Comparison of ENCODE assay signal across 23 cellular contexts in the genomic region with DNA sequence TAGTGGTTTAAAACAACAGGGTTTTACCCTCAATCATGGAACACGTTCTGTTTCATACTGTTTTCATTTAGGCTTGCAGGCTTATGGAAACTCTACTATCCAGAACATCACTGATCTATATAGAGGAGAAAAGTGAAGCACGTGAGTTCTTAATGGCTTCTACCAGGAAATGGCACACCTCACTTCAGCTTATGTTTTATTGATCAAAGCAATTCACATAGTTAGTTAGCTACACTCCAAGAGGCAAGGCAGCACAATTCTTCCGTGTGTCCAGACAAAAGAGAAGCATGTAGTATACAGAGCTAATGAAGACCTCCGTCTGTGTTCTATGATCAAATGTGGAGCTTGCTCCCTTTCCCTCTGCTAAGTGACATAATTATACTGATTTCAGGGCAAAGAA.
"Had no signal": no experiment of that assay in that cellular context is flagged by ENCODE, and none has a peak within 500 bp of the region (broad histone marks: within the 10 kb centered on the region; RNA-seq: fewer than 3 reads in every experiment).

No MANE protein-coding gene starts in this region.

- H3K9me3 ChIP-seq: gastrocnemius medialis, left lung, psoas muscle, sigmoid colon, tibial artery, upper lobe of left lung had no signal

- H3K27ac Mint-ChIP-seq: endodermal cell; mesothelial cell of epicardium; naive thymus-derived CD8-positive, alpha-beta T cell; nephron progenitor cell had no signal

- H3K36me3 ChIP-seq: gastrocnemius medialis, left lung, sigmoid colon, spleen, tibial artery, upper lobe of left lung had no signal

- H3K27ac ChIP-seq: dorsolateral prefrontal cortex, epithelial cell of prostate, gastrocnemius medialis, left lung, psoas muscle, sigmoid colon, spleen, tibial artery had no signal

- H3K4me1 Mint-ChIP-seq: endodermal cell had no signal

- H3K27me3 Mint-ChIP-seq: naive thymus-derived CD8-positive, alpha-beta T cell; stimulated activated naive CD8-positive, alpha-beta T cell treated with anti-CD3 and anti-CD28 coated beads, Interleukin-15, amount 100 ng/mL, for 72 hours had no signal

- DNase-seq: cerebellar nuclear complex; dorsolateral prefrontal cortex; effector CD4-positive, alpha-beta T cell; endodermal cell; gastrocnemius medialis; head of caudate nucleus; kidney; left lung; mesenchymal stem cell; naive thymus-derived CD8-positive, alpha-beta T cell; nephron progenitor cell; nucleus accumbens; posterior cingulate gyrus; psoas muscle; right cardiac atrium; sigmoid colon; spleen; stimulated activated naive CD4-positive, alpha-beta T cell; stimulated activated naive CD8-positive, alpha-beta T cell treated with anti-CD3 and anti-CD28 coated beads, Interleukin-15, amount 100 ng/mL, for 72 hours; tibial artery; upper lobe of left lung had no signal

- H3K9me3 Mint-ChIP-seq: endodermal cell; mesothelial cell of epicardium; naive thymus-derived CD8-positive, alpha-beta T cell; nephron progenitor cell; stimulated activated naive CD8-positive, alpha-beta T cell treated with anti-CD3 and anti-CD28 coated beads, Interleukin-15, amount 100 ng/mL, for 72 hours had no signal

- H3K4me1 ChIP-seq: sigmoid colon, tibial artery had no signal

- H3K36me3 Mint-ChIP-seq: mesothelial cell of epicardium; naive thymus-derived CD8-positive, alpha-beta T cell had no signal

- H3K4me3 Mint-ChIP-seq: endodermal cell; mesothelial cell of epicardium; naive thymus-derived CD8-positive, alpha-beta T cell; nephron progenitor cell; stimulated activated naive CD8-positive, alpha-beta T cell treated with anti-CD3 and anti-CD28 coated beads, Interleukin-15, amount 100 ng/mL, for 72 hours had no signal

- H3K27me3 ChIP-seq: dorsolateral prefrontal cortex, gastrocnemius medialis, left lung, sigmoid colon, spleen, tibial artery, upper lobe of left lung had no signal

- H3K4me3 ChIP-seq: dorsolateral prefrontal cortex, gastrocnemius medialis, left lung, psoas muscle, sigmoid colon, spleen, tibial artery, upper lobe of left lung had no signal
